Comparison of ENCODE assay signal across 1 cellular context in the genomic region with DNA sequence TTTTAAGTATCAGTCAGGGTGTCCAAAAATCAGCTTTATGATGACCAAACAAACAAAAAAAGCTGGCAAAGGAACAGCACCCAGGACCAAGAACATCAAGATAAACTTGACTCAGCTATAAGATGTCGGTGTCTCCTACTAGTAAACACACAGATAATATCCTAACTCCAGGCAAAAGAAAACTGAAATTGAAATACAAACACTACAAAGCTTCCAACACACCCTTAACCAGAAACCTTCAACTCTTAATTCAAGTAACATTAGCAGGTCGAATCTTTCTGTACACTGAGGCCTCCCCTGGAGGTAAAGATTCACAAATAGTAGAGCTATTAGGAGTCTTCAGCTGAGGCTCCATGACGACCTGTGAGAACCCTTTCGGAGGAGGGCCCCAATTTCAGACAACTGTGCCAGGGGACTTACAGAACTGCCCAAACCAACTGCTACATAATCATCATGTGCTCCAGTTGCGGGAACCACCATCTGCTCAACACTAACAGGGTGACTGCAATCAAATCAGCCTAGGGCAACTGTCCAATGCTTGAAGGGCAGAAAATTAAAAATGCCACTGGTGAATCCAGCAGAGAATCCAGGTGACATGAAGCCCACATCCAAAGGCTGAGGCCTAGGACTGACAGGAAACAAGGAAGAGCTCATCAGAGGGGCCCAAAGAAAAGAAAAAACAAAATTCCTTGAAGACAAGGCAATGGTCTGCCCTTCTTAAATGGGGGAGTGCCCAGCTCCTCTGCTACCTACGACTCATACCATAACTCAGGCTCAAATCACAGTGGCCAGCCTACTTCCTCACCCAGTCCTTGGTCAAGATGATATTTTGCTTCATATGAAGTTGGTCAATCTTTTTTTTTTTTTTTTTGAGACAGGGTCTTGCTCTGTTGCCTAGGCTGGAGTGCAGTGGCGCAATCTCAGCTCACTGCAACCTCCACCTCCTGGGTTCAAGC.
TF ChIP-seq lines count a peak whose summit lies in the region.

No MANE protein-coding gene starts in this region.

TF ChIP-seq in IMR-90, 13 proteins besides CTCF, POLR2A, EP300 and RAD21:
- TF ChIP-seq FOS (IDR thresholded peaks at IDR 0.05; ENCODE audit: low read depth, low read length) (no peak), RCOR1 (IDR thresholded peaks at IDR 0.05; ENCODE audit: insufficient replicate concordance, low read length) (no peak), NFE2L2 (IDR thresholded peaks at IDR 0.05; ENCODE audit: low read depth, low read length) (no peak), RFX5 (IDR thresholded peaks at IDR 0.05; ENCODE audit: low read depth, low read length) (no peak), BHLHE40 (IDR thresholded peaks at IDR 0.05; ENCODE audit: low read depth, low read length) (no peak), MAZ (IDR thresholded peaks at IDR 0.05; ENCODE audit: borderline replicate concordance, low read depth, low read length) (no peak), SMC3 (IDR thresholded peaks at IDR 0.05; ENCODE audit: low read depth, low read length) (no peak), MXI1 (IDR thresholded peaks at IDR 0.05; ENCODE audit: borderline replicate concordance, low read depth, low read length) (no peak), CHD1 (IDR thresholded peaks at IDR 0.05; ENCODE audit: low read depth, low read length) (no peak), MAFK (IDR thresholded peaks at IDR 0.05; ENCODE audit: low read depth, low read length) (no peak), CEBPB (IDR thresholded peaks at IDR 0.05; ENCODE audit: low read depth, low read length) (no peak)
- TF ChIP-seq, protein P1, sequence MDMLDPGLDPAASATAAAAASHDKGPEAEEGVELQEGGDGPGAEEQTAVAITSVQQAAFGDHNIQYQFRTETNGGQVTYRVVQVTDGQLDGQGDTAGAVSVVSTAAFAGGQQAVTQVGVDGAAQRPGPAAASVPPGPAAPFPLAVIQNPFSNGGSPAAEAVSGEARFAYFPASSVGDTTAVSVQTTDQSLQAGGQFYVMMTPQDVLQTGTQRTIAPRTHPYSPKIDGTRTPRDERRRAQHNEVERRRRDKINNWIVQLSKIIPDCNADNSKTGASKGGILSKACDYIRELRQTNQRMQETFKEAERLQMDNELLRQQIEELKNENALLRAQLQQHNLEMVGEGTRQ (IDR thresholded peaks at IDR 0.05; ENCODE audit: low read depth, low read length), result no peak
- TF ChIP-seq, protein P2, sequence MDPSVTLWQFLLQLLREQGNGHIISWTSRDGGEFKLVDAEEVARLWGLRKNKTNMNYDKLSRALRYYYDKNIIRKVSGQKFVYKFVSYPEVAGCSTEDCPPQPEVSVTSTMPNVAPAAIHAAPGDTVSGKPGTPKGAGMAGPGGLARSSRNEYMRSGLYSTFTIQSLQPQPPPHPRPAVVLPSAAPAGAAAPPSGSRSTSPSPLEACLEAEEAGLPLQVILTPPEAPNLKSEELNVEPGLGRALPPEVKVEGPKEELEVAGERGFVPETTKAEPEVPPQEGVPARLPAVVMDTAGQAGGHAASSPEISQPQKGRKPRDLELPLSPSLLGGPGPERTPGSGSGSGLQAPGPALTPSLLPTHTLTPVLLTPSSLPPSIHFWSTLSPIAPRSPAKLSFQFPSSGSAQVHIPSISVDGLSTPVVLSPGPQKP (IDR thresholded peaks at IDR 0.05; ENCODE audit: borderline replicate concordance, low read depth, low read length), result no peak
TF ChIP-seq in IMR-90: peak in this region for 0.
